ENCODE assay signal across 1 cellular context in the genomic region with DNA sequence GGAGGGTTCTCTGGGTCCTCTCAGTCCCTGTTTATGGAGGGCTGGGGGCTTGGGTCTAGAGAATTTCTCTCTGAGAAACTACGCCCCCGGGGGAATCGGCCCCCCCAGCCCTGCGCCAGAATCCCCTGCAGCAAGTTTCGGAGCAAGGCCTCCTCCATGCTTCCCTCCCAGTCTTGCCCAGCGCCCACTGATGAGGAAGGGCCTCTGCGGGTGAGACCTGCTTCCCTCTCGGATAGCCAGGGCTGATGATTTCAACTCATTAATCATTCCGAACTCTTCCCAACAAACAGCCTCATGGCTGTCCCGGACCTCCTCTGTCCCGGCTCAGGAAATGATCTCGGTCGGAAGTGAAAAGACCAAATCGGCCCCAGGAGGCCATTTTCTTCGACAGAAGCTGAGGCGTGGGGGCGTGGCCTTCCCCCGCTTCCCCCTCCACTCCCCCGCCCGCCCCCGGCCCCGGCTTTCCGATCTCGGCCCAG.
TF ChIP-seq lines count a peak whose summit lies in the region.

No MANE protein-coding gene starts in this region.

TF ChIP-seq in K562, 482 proteins besides CTCF, POLR2A, EP300 and RAD21 (continued from another document and continues in another):
- peak; percentile 70; the same call in 1 of the 2 replicates for TF ChIP-seq ATF4 (CRISPR knock-in tag; IDR thresholded peaks at IDR 0.05)
- TF ChIP-seq MLLT1 (IDR thresholded peaks at IDR 0.05): no peak
- 0 out of 2 replicates have a peak, but pooled peaks have one; percentile 1 for TF ChIP-seq NFIC (IDR thresholded peaks at IDR 0.05)
- TF ChIP-seq ZNF197 (CRISPR knock-in tag; IDR thresholded peaks at IDR 0.05; ENCODE audit: low read depth): 0 out of 2 replicates have a peak, but pooled peaks have one; percentile 69
- TF ChIP-seq SMARCA4 (IDR thresholded peaks at IDR 0.05): no peak
- TF ChIP-seq FOS (IDR thresholded peaks at IDR 0.05; ENCODE audit: extremely low read depth, insufficient read length): no peak
- TF ChIP-seq LARP7 (IDR thresholded peaks at IDR 0.05): no peak
- 0 out of 2 replicates have a peak, but pooled peaks have one; percentile 9 for TF ChIP-seq HINFP (tag; conservative IDR thresholded peaks at IDR 0.05; ENCODE audit: low read depth)
- TF ChIP-seq CHD1 (IDR thresholded peaks at IDR 0.05; ENCODE audit: low read length): peak; percentile 74
- no peak; the same call in 1 of the 2 replicates for TF ChIP-seq GTF2E2 (tag; IDR thresholded peaks at IDR 0.05)
- TF ChIP-seq CAMTA2 (CRISPR knock-in tag; conservative IDR thresholded peaks at IDR 0.05): 0 out of 2 replicates have a peak, but pooled peaks have one; percentile 30
- 0 out of 2 replicates have a peak, but pooled peaks have one; percentile 85 for TF ChIP-seq ZNF175 (CRISPR knock-in tag; IDR thresholded peaks at IDR 0.05; ENCODE audit: low read depth)
- TF ChIP-seq RBM22 (IDR thresholded peaks at IDR 0.05; ENCODE audit: low read depth, low read length, poor library complexity, severe bottlenecking): peak; percentile 21
- TF ChIP-seq KDM1A (IDR thresholded peaks at IDR 0.05): no peak
- TF ChIP-seq, protein P1, sequence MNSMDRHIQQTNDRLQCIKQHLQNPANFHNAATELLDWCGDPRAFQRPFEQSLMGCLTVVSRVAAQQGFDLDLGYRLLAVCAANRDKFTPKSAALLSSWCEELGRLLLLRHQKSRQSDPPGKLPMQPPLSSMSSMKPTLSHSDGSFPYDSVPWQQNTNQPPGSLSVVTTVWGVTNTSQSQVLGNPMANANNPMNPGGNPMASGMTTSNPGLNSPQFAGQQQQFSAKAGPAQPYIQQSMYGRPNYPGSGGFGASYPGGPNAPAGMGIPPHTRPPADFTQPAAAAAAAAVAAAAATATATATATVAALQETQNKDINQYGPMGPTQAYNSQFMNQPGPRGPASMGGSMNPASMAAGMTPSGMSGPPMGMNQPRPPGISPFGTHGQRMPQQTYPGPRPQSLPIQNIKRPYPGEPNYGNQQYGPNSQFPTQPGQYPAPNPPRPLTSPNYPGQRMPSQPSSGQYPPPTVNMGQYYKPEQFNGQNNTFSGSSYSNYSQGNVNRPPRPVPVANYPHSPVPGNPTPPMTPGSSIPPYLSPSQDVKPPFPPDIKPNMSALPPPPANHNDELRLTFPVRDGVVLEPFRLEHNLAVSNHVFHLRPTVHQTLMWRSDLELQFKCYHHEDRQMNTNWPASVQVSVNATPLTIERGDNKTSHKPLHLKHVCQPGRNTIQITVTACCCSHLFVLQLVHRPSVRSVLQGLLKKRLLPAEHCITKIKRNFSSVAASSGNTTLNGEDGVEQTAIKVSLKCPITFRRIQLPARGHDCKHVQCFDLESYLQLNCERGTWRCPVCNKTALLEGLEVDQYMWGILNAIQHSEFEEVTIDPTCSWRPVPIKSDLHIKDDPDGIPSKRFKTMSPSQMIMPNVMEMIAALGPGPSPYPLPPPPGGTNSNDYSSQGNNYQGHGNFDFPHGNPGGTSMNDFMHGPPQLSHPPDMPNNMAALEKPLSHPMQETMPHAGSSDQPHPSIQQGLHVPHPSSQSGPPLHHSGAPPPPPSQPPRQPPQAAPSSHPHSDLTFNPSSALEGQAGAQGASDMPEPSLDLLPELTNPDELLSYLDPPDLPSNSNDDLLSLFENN (IDR thresholded peaks at IDR 0.05; ENCODE audit: low read depth in 2 of 2, low read length in 2 of 2): peak in 1 of 2 experiments; percentile 28; a peak in 1 of 4 replicates
- peak; percentile 89 for TF ChIP-seq ZNF644 (tag; IDR thresholded peaks at IDR 0.05; ENCODE audit: low read depth)
- TF ChIP-seq HSF4 (CRISPR knock-in tag; IDR thresholded peaks at IDR 0.05; ENCODE audit: borderline replicate concordance): no peak; the same call in 1 of the 2 replicates
- TF ChIP-seq, protein P2, sequence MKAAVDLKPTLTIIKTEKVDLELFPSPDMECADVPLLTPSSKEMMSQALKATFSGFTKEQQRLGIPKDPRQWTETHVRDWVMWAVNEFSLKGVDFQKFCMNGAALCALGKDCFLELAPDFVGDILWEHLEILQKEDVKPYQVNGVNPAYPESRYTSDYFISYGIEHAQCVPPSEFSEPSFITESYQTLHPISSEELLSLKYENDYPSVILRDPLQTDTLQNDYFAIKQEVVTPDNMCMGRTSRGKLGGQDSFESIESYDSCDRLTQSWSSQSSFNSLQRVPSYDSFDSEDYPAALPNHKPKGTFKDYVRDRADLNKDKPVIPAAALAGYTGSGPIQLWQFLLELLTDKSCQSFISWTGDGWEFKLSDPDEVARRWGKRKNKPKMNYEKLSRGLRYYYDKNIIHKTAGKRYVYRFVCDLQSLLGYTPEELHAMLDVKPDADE (conservative IDR thresholded peaks at IDR 0.05; ENCODE audit: control insufficient read depth, low read depth, low read length): no peak
- 0 out of 2 replicates have a peak, but pooled peaks have one; percentile 64 for TF ChIP-seq ZNF445 (CRISPR knock-in tag; IDR thresholded peaks at IDR 0.05; ENCODE audit: low read depth)
- TF ChIP-seq KLF1 (tag; IDR thresholded peaks at IDR 0.05): peak; percentile 74; the same call in 1 of the 2 replicates
- TF ChIP-seq KLF6 (CRISPR knock-in tag; IDR thresholded peaks at IDR 0.05; ENCODE audit: borderline replicate concordance): peak; percentile 78; the same call in 1 of the 2 replicates
- no peak for TF ChIP-seq KAT7 (CRISPR knock-in tag; IDR thresholded peaks at IDR 0.05; ENCODE audit: borderline replicate concordance)
- TF ChIP-seq ZSCAN29 (IDR thresholded peaks at IDR 0.05): no peak
- 0 out of 2 replicates have a peak, but pooled peaks have one; percentile 60 for TF ChIP-seq ZNF561 (CRISPR knock-in tag; conservative IDR thresholded peaks at IDR 0.05)
- TF ChIP-seq, protein P3, sequence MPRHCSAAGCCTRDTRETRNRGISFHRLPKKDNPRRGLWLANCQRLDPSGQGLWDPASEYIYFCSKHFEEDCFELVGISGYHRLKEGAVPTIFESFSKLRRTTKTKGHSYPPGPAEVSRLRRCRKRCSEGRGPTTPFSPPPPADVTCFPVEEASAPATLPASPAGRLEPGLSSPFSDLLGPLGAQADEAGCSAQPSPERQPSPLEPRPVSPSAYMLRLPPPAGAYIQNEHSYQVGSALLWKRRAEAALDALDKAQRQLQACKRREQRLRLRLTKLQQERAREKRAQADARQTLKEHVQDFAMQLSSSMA (CRISPR knock-in tag; IDR thresholded peaks at IDR 0.05): no peak
- TF ChIP-seq FOXK2 (conservative IDR thresholded peaks at IDR 0.05 in 1 of 2, IDR thresholded peaks at IDR 0.05 in 1 of 2; ENCODE audit: low read depth in 2 of 2): 0 out of 4 replicates have a peak, but pooled peaks of 1 of the 2 experiments have one; percentile 4
- no peak for TF ChIP-seq TAF15 (IDR thresholded peaks at IDR 0.05; ENCODE audit: low read depth, low read length)
- 0 out of 2 replicates have a peak, but pooled peaks have one; percentile 52 for TF ChIP-seq ZNF79 (CRISPR knock-in tag; IDR thresholded peaks at IDR 0.05; ENCODE audit: low read depth)
- TF ChIP-seq ZNF395 (CRISPR knock-in tag; IDR thresholded peaks at IDR 0.05): peak; percentile 96
- no peak for TF ChIP-seq SREBF2 (CRISPR knock-in tag; IDR thresholded peaks at IDR 0.05)
- TF ChIP-seq, protein P4, sequence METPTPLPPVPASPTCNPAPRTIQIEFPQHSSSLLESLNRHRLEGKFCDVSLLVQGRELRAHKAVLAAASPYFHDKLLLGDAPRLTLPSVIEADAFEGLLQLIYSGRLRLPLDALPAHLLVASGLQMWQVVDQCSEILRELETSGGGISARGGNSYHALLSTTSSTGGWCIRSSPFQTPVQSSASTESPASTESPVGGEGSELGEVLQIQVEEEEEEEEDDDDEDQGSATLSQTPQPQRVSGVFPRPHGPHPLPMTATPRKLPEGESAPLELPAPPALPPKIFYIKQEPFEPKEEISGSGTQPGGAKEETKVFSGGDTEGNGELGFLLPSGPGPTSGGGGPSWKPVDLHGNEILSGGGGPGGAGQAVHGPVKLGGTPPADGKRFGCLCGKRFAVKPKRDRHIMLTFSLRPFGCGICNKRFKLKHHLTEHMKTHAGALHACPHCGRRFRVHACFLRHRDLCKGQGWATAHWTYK (CRISPR knock-in tag; IDR thresholded peaks at IDR 0.05): peak; percentile 91; the same call in 1 of the 2 replicates
- TF ChIP-seq MAZ (CRISPR knock-in tag; conservative IDR thresholded peaks at IDR 0.05 in 1 of 2, IDR thresholded peaks at IDR 0.05 in 1 of 2): peak in 1 of 2 experiments; percentile 8; a peak in 1 of 4 replicates
- no peak for TF ChIP-seq YBX1 (IDR thresholded peaks at IDR 0.05)
- peak; percentile 63; the same call in 1 of the 2 replicates for TF ChIP-seq BRD4 (IDR thresholded peaks at IDR 0.05)
- TF ChIP-seq ID3 (CRISPR knock-in tag; IDR thresholded peaks at IDR 0.05): no peak
- peak; percentile 89 for TF ChIP-seq ID3 (tag; IDR thresholded peaks at IDR 0.05)
- TF ChIP-seq ZNF583 (CRISPR knock-in tag; IDR thresholded peaks at IDR 0.05): peak; percentile 60; the same call in 1 of the 2 replicates
- peak; percentile 23 for TF ChIP-seq KDM5B (IDR thresholded peaks at IDR 0.05; ENCODE audit: insufficient replicate concordance, low read depth, low read length)
- peak; percentile 94 for TF ChIP-seq ZNF592 (IDR thresholded peaks at IDR 0.05)
